In genomic region chrX:129981752-129982299, GRCh38 we compare ENCODE assay signal across 9 cellular contexts. TPM values are rescaled to one million over a fixed set of nuclear protein-coding genes. Genes with fewer than 3 reads are reported as not detected.
DNase-seq lines count a peak whose midpoint lies in the region; ATAC-seq, FAIRE-seq and TF ChIP-seq lines count a peak whose summit lies in the region.
"Had no signal": no experiment of that assay in that cellular context is flagged by ENCODE, and none has a peak within 500 bp of the region (broad histone marks: within the 10 kb centered on the region; RNA-seq: fewer than 3 reads in every experiment).

No MANE protein-coding gene starts in this region.

- H3K9ac ChIP-seq in DND-41 (ENCODE audit: low read depth, low read length) (0 out of 2 replicates have a peak overlapping the region, but pooled peaks have one; percentile 53), colonic mucosa (ENCODE audit: low read depth in 2 of 2, low read length in 2 of 2) (peak overlapping the region; percentile 47 to 78)

- peaks cover 26% of the 10 kb centered on the region for H3K4me1 ChIP-seq in DND-41 (ENCODE audit: insufficient read depth, low read length)
- no peaks in the 10 kb centered on the region for H3K4me1 ChIP-seq in colonic mucosa
- no peaks in the 10 kb centered on the region for H3K4me1 ChIP-seq in osteoblast (ENCODE audit: insufficient read depth, low read length)
- H3K4me1 ChIP-seq: lower lobe of right lung had no signal

- no peak overlapping the region; the same call in 1 of the 2 replicates for H3K27ac ChIP-seq in DND-41 (ENCODE audit: low read length)
- H3K27ac ChIP-seq in colonic mucosa, result no peak overlapping the region
- H3K27ac ChIP-seq in osteoblast (ENCODE audit: low read depth, low read length), result no peak overlapping the region

- H4K20me1 ChIP-seq in DND-41 (ENCODE audit: insufficient read depth, low read length) (no peaks in the 10 kb centered on the region; the same call in 1 of the 2 replicates), osteoblast (ENCODE audit: insufficient read depth, low read length) (peaks cover 3% of the 10 kb centered on the region)

- H3K4me3 ChIP-seq in DND-41 (ENCODE audit: low read depth in 1 of 2, low read length in 2 of 2) (peak overlapping the region; percentile 7 to 60; a peak in 2 of 4 replicates), colonic mucosa (no peak overlapping the region), osteoblast (ENCODE audit: insufficient read depth, low read length) (no peak overlapping the region)
- H3K4me3 ChIP-seq: lower lobe of right lung had no signal

- H3K79me2 ChIP-seq in DND-41 (ENCODE audit: insufficient read depth, low read length), result peaks cover 11% of the 10 kb centered on the region
- peaks cover 2% of the 10 kb centered on the region for H3K79me2 ChIP-seq in osteoblast (ENCODE audit: insufficient read depth, low read length)

- TF ChIP-seq CTCF in DND-41 (IDR thresholded peaks at IDR 0.05; ENCODE audit: borderline replicate concordance, extremely low read depth, low read length, poor library complexity, severe bottlenecking), result no peak
- TF ChIP-seq CTCF in colonic mucosa (IDR thresholded peaks at IDR 0.05), result no peak
- TF ChIP-seq CTCF in osteoblast (IDR thresholded peaks at IDR 0.05; ENCODE audit: extremely low read depth, low read depth, low read length), result no peak
- no peak for TF ChIP-seq CTCF in D721Med (IDR thresholded peaks at IDR 0.05; ENCODE audit: insufficient read depth, missing control alignments)

- H3K9me3 ChIP-seq in DND-41 (ENCODE audit: insufficient read depth, low read length, severe bottlenecking) (no peaks in the 10 kb centered on the region), colonic mucosa (no peaks in the 10 kb centered on the region), osteoblast (ENCODE audit: low read depth, low read length) (no peaks in the 10 kb centered on the region)
- H3K9me3 ChIP-seq: lower lobe of right lung had no signal

- no peak for ATAC-seq in DND-41 (ENCODE audit: insufficient read depth, low read depth)
- peak; percentile 1 for ATAC-seq in HG03354 (IDR thresholded peaks at IDR 0.05; ENCODE audit: poor library complexity, severe bottlenecking, unreplicated experiment)
- ATAC-seq in GM21447 (IDR thresholded peaks at IDR 0.05; ENCODE audit: unreplicated experiment), result no peak

- peak overlapping the region; percentile 56 for H2AFZ ChIP-seq in DND-41 (ENCODE audit: low read depth, low read length)
- H2AFZ ChIP-seq in osteoblast (ENCODE audit: low read length), result peak overlapping the region; percentile 62

- H3K4me2 ChIP-seq in DND-41 (ENCODE audit: insufficient read depth, low read length) (no peak overlapping the region; the same call in 1 of the 2 replicates), osteoblast (ENCODE audit: insufficient read depth, low read length) (peak overlapping the region; percentile 80)

- H3K27me3 ChIP-seq in DND-41 (ENCODE audit: insufficient read depth, low read length, poor library complexity), result peaks cover 14% of the 10 kb centered on the region
- no peaks in the 10 kb centered on the region for H3K27me3 ChIP-seq in colonic mucosa
- no peaks in the 10 kb centered on the region for H3K27me3 ChIP-seq in osteoblast (ENCODE audit: insufficient read depth, low read length)

- DNase-seq in DND-41, result no peak
- no peak for DNase-seq in colonic mucosa
- peak; percentile 88 for DNase-seq in osteoblast (ENCODE audit: insufficient read length, low spot score, missing footprints)
- DNase-seq in urothelium cell line (ENCODE audit: low spot score), result no peak
- DNase-seq in SHP77 treated with DMSO at 0.1 percent for 48 hours (lab: John Stamatoyannopoulos, UW), result no peak
- no peak for DNase-seq in D721Med (ENCODE audit: insufficient read length, low spot score)

- no peak for FAIRE-seq in urothelium cell line (lab: Jason Lieb, UNC)
- FAIRE-seq in D721Med (lab: Jason Lieb, UNC), result no peak

- no peaks in the 10 kb centered on the region for H3K36me3 ChIP-seq in DND-41 (ENCODE audit: insufficient read depth, low read length)
- no peaks in the 10 kb centered on the region for H3K36me3 ChIP-seq in colonic mucosa
- H3K36me3 ChIP-seq in osteoblast (ENCODE audit: insufficient read depth, low read length), result no peaks in the 10 kb centered on the region
- H3K36me3 ChIP-seq: lower lobe of right lung had no signal

- intact Hi-C loops in colonic mucosa (cut with DNase I), result no loop called here

RNA-seq across cellular contexts. Expression of gene BCORL1, which starts 0.6 kb away (rescaled TPM):
- total RNA-seq in colonic mucosa (10 to 100 TPM in 1 of 2 donors, 1 to 10 TPM in 1; 8.3 to 14.4 TPM), osteoblast (1.4 and 1.8 TPM in 2 replicates)

Comparison
In these comparisons a context has a peak if more than half of its experiments do, and no peak if none do; other contexts are left out.
1. H3K4me3 ChIP-seq: peak in DND-41 (2 of 2); none in colonic mucosa (single experiment) and osteoblast (single experiment).